ENCODE assay signal across 30 cellular contexts in the genomic region with DNA sequence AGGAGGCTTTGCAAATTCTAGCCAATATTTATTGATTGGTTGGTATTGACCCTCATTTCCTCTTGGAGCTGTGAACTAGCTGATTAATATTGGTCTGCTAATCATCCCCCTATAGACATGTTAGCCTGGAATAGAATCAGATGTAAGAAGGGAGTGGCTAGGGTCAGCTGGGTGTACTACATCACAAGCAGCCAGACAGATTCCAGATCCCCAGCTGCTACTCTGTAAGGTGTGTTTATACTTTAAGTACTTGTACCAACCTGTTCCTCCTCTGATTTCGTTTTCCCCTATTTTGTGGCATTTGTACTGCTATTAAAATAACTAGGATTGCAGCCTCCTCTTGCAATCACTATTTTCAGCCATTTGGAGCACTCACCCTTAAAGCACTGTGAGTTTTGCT. TPM values are rescaled to one million over a fixed set of nuclear protein-coding genes. Genes with fewer than 3 reads are reported as not detected.
DNase-seq lines count a peak whose midpoint lies in the region; ATAC-seq, FAIRE-seq and TF ChIP-seq lines count a peak whose summit lies in the region.
"Had no signal": no experiment of that assay in that cellular context is flagged by ENCODE, and none has a peak within 500 bp of the region (broad histone marks: within the 10 kb centered on the region; RNA-seq: fewer than 3 reads in every experiment).

No MANE protein-coding gene starts in this region.

- RAD21 ChIA-PET in GM12878 (lab: Charles Lee; ENCODE audit: unreplicated experiment): interaction anchor here (0.9 to 5.1 kb wide), 14 partner anchors 8 to 66 kb away, joined by 3 to 44 read pairs (median 8); partner anchors contain the start of genes DTX3L, PARP14, PARP15 and PARP9

- in situ Hi-C loops in GM12878 (cut with MboI): no loop called here

- H3K36me3 ChIP-seq in GM12878 (ENCODE audit: control insufficient read depth in 2 of 2, insufficient read depth in 2 of 2, low read length in 1 of 2): peaks cover 0 to 8% of the 10 kb centered on the region in 2 experiments; a peak in 3 of 4 replicates
- H3K36me3 ChIP-seq in Karpas-422 (ENCODE audit: insufficient read depth, low read length): no peaks in the 10 kb centered on the region
- H3K36me3 ChIP-seq: HAP-1, MG63 had no signal

- FAIRE-seq in GM12891 (lab: Jason Lieb, UNC) (peak; percentile 43), GM12878 (lab: Jason Lieb, UNC) (no peak)

- H2AFZ ChIP-seq in GM12878 (ENCODE audit: control insufficient read depth, low read depth, low read length) (no peak overlapping the region), Karpas-422 (ENCODE audit: low read length) (no peak overlapping the region)

- H3K4me1 Mint-ChIP-seq in naive B cell: peaks cover 21 to 31% (median 24%) of the 10 kb centered on the region in 3 donors

- H3K4me3 Mint-ChIP-seq in naive B cell: no peak overlapping the region
- H3K4me3 Mint-ChIP-seq: CD4-positive, CD25-positive, alpha-beta regulatory T cell; HFFc6 had no signal

- H3K79me2 ChIP-seq in GM12878 (ENCODE audit: control insufficient read depth, insufficient read depth, low read length) (no peaks in the 10 kb centered on the region), Karpas-422 (ENCODE audit: low read length) (no peaks in the 10 kb centered on the region)

- DNase-seq in NCI-H2171 treated with DMSO at 0.1 percent for 48 hours (lab: John Stamatoyannopoulos, UW) (peak; percentile 59), NCI-H2171 (lab: John Stamatoyannopoulos, UW) (no peak), GM12891 (ENCODE audit: insufficient read length, low spot score) (no peak), GM12878 (ENCODE audit: low read depth, low spot score) (no peak), naive B cell (no peak), hepatic stellate cell (ENCODE audit: low spot score) (no peak), Karpas-422 (no peak), head of caudate nucleus (no peak)
- DNase-seq: 8988T; ACHN; CD4-positive, CD25-positive, alpha-beta regulatory T cell; DMS53; GOT3; HFFc6; KBM-7; MG63; NCI-H1105 treated with DMSO at 0.1 percent for 48 hours; NCI-H146; NCI-H1930; NCI-H2107; NCI-H446 treated with DMSO at 0.1 percent for 48 hours; NCI-H69; NK-92 treated with Interleukin-12 subunit alpha and Interleukin-12 subunit beta, amount 100 ng/mL, for 24 hours; SHP77 treated with DMSO at 0.1 percent for 48 hours had no signal

- H3K4me3 ChIP-seq in GM12878 (no peak overlapping the region), Karpas-422 (ENCODE audit: low read length) (no peak overlapping the region)
- H3K4me3 ChIP-seq: BLaER1, HAP-1, MG63, SK-N-MC had no signal

- no peak overlapping the region for H3K9ac ChIP-seq in GM12878 (ENCODE audit: control insufficient read depth, insufficient read depth, low read length)
- no peak overlapping the region for H3K9ac ChIP-seq in Karpas-422 (ENCODE audit: low read length)
- H3K9ac ChIP-seq: BLaER1 had no signal

- BruUV-seq in GM12878 (replicated peaks; lab: Mats Ljungman, UMichigan): no TSS peak

- SMC1A ChIA-PET in GM12878 (lab: Charles Lee; ENCODE audit: uncharacterized antibody, unreplicated experiment): interaction anchor here (0.6 to 8.0 kb wide), 16 partner anchors 8 to 1080 kb away, joined by 3 to 65 read pairs (median 6); partner anchors contain the start of genes DTX3L, PARP14, PARP15 and PARP9

- TF ChIP-seq POLR2A in GM12891 (IDR thresholded peaks at IDR 0.05; ENCODE audit: low read depth, low read length) (no peak), GM12878 (IDR thresholded peaks at IDR 0.05; ENCODE audit: low read depth, low read length) (no peak)

- H3K9me3 Mint-ChIP-seq in naive B cell: peaks cover 0 to 2% (median 0%) of the 10 kb centered on the region in 7 donors
- H3K9me3 Mint-ChIP-seq: CD4-positive, CD25-positive, alpha-beta regulatory T cell; HFFc6 had no signal

- ATAC-seq in GM12878 (peak; percentile 60), naive B cell (ENCODE audit: low read depth in 2 of 2) (no peak)
- ATAC-seq: Panc1 had no signal

- no peak for TF ChIP-seq EP300 in GM12878 (IDR thresholded peaks at IDR 0.05; ENCODE audit: borderline replicate concordance in 1 of 2, control insufficient read depth in 1 of 2, low read depth in 2 of 2, low read length in 2 of 2)

- H3K27ac ChIP-seq in GM12878 (ENCODE audit: control insufficient read depth, insufficient read depth): peak overlapping the region; percentile 29; the same call in 1 of the 2 replicates
- H3K27ac ChIP-seq in Karpas-422 (ENCODE audit: low read length): no peak overlapping the region
- H3K27ac ChIP-seq: BLaER1, RWPE1, SK-N-MC had no signal

- peak overlapping the region in 5 of 6 donors; percentile 10 to 76 (median 72) for H3K27ac Mint-ChIP-seq in naive B cell
- H3K27ac Mint-ChIP-seq: HFFc6 had no signal

- no peaks in the 10 kb centered on the region for H3K9me2 ChIP-seq in Karpas-422 (replicated peaks; ENCODE audit: insufficient read depth, low read length)

- WGBS in GM12878 (ENCODE audit: insufficient coverage, insufficient replicate concordance, low lambda C conversion rate, missing lambda C conversion rate): 92% methylated on average over 1 of the region's 1 CpG

- TF ChIP-seq RAD21 in GM12878 (IDR thresholded peaks at IDR 0.05; ENCODE audit: insufficient read depth, low read depth, low read length): no peak

- H3K4me1 ChIP-seq in GM12878 (ENCODE audit: control insufficient read depth, insufficient read depth, low read length) (peaks cover 16% of the 10 kb centered on the region), Karpas-422 (ENCODE audit: low read length) (no peaks in the 10 kb centered on the region)

- H3K36me3 Mint-ChIP-seq in naive B cell: peaks cover 36 to 49% of the 10 kb centered on the region in 2 donors

- H3K4me2 ChIP-seq in GM12878 (ENCODE audit: control insufficient read depth, insufficient read depth) (peak overlapping the region; percentile 44), Karpas-422 (ENCODE audit: low read depth, low read length, poor library complexity, severe bottlenecking) (no peak overlapping the region)
- H3K4me2 ChIP-seq: BLaER1 had no signal

- no peaks in the 10 kb centered on the region for H3K27me3 Mint-ChIP-seq in naive B cell
- H3K27me3 Mint-ChIP-seq: CD4-positive, CD25-positive, alpha-beta regulatory T cell had no signal

- intact Hi-C loops in GM12878 (cut with micrococcal nuclease; ENCODE audit: unreplicated experiment): loop anchor here (2.0 kb wide), 1 partner anchor 16 kb away; no protein-coding TSS in a partner anchor
- intact Hi-C loops in head of caudate nucleus (cut with DNase I): no loop called here

- CTCF ChIA-PET in GM12878 (lab: Yijun Ruan, JAX): interaction anchor here (1.0 to 8.2 kb wide), 8 partner anchors 8 to 52 kb away, joined by 3 to 38 read pairs (median 6); no protein-coding TSS in a partner anchor

- no peak for TF ChIP-seq CTCF in GM12878 (IDR thresholded peaks at IDR 0.05 in 2 of 3, conservative IDR thresholded peaks at IDR 0.05 in 1 of 3; ENCODE audit: control insufficient read depth in 2 of 3, extremely low read depth in 1 of 3, insufficient read depth in 1 of 3, low read depth in 3 of 3, low read length in 3 of 3)

- POLR2A ChIA-PET in GM12878 (lab: Charles Lee): interaction anchor here (1.0 to 4.6 kb wide), 7 partner anchors 10 to 62 kb away, joined by 3 to 23 read pairs (median 4); partner anchors contain the start of genes DTX3L and PARP9

- H3K9me3 ChIP-seq in GM12878 (replicated peaks; ENCODE audit: control insufficient read depth, insufficient read depth, low read length) (no peaks in the 10 kb centered on the region), Karpas-422 (ENCODE audit: low read length) (no peaks in the 10 kb centered on the region)
- H3K9me3 ChIP-seq: BLaER1, HAP-1, MG63 had no signal

- H4K20me1 ChIP-seq in GM12878 (ENCODE audit: control insufficient read depth, insufficient read depth) (no peaks in the 10 kb centered on the region), Karpas-422 (ENCODE audit: insufficient read depth, low read depth, low read length) (no peaks in the 10 kb centered on the region)
- H4K20me1 ChIP-seq: BLaER1 had no signal

- H3K27me3 ChIP-seq in GM12878 (replicated peaks in 1 of 2; ENCODE audit: control insufficient read depth in 2 of 2, insufficient read depth in 2 of 2, low read length in 1 of 2) (no peaks in the 10 kb centered on the region), Karpas-422 (ENCODE audit: low read length) (no peaks in the 10 kb centered on the region)
- H3K27me3 ChIP-seq: BLaER1, MG63 had no signal

RNA-seq across cellular contexts. Expression of gene PARP15, which starts 49.9 kb away (rescaled TPM):
- 20.3 TPM for polyA plus RNA-seq in GM12891 (2012; ENCODE audit: low read depth, missing spikeins)
- 378 and 381 TPM in 2 replicates for total RNA-seq in GM12878 (2013; cell fraction: nucleolus; rRNA removed)
- total RNA-seq in GM12878 (2014; rRNA removed) (38.9 and 45.0 TPM in 2 replicates), GM12878 (2014; rRNA removed; fragmentation: Illumina TruSeq; extraction: Trizol) (37.2 and 41.8 TPM in 2 replicates), GM12878 (2021) (33.2 and 35.3 TPM in 2 replicates)
- polyA plus RNA-seq in GM12878 (2011; ENCODE audit: low read depth): 20.1 TPM
- polyA plus RNA-seq in GM12878 (2011; rRNA removed) (234 and 299 TPM in 2 replicates), GM12878 (2014; fragmentation: Illumina TruSeq; extraction: Trizol) (68.7 and 104 TPM in 2 replicates), GM12878 (2014; fragmentation: Nextera tagmentation; extraction: Ambion mirVana) (1 to 10 TPM; 9.0 to 9.7 TPM), GM12878 (2014; rRNA removed) (67.1 and 74.7 TPM in 2 replicates), GM12878 (2016; fragmentation: Nextera tagmentation; extraction: Ambion mirVana) (10 to 100 TPM; 17.7 to 21.1 TPM), naive B cell (ENCODE audit: low read depth in 6 of 6) (10 to 100 TPM; 10.9 to 24.4 (median 17.8) TPM)
- 89.6 and 95.6 TPM in 2 replicates for polyA plus RNA-seq in GM12878 (2011; cell fraction: cytosol; rRNA removed)
- 391 and 471 TPM in 2 replicates for polyA plus RNA-seq in GM12878 (2011; cell fraction: nucleus; rRNA removed)
- polyA plus RNA-seq in GM12878 (2012): 23.6 and 25.3 TPM in 2 replicates
- 59.2 and 75.6 TPM in 2 replicates for polyA minus RNA-seq in GM12878 (2011; rRNA and poly(A)+ RNA removed)
- 23.7 and 27.7 TPM in 2 replicates for polyA minus RNA-seq in GM12878 (2011; cell fraction: cytosol; rRNA and poly(A)+ RNA removed)
- polyA minus RNA-seq in GM12878 (2011; cell fraction: nucleus; rRNA and poly(A)+ RNA removed): 73.7 and 76.1 TPM in 2 replicates
- 27.7 and 54.3 TPM in 2 replicates for total RNA-seq in Karpas-422 (2014; rRNA removed; shearing (Covaris generic); ENCODE audit: low replicate concordance)
- total RNA-seq: G401, HFFc6 had no signal

RNA-seq across cellular contexts. Expression of gene PARP14, which starts 53.3 kb away (rescaled TPM):
- 24.6 TPM for polyA plus RNA-seq in GM12891 (2012; ENCODE audit: low read depth, missing spikeins)
- total RNA-seq in GM12878 (2013; cell fraction: nucleolus; rRNA removed): 774 and 778 TPM in 2 replicates
- total RNA-seq in GM12878 (2014; rRNA removed) (111 and 132 TPM in 2 replicates), GM12878 (2014; rRNA removed; fragmentation: Illumina TruSeq; extraction: Trizol) (140 and 143 TPM in 2 replicates), GM12878 (2021) (87.0 and 95.5 TPM in 2 replicates)
- polyA plus RNA-seq in GM12878 (2011; ENCODE audit: low read depth): 32.0 TPM
- polyA plus RNA-seq in GM12878 (2011; rRNA removed) (189 and 253 TPM in 2 replicates), GM12878 (2014; fragmentation: Illumina TruSeq; extraction: Trizol) (92.0 and 115 TPM in 2 replicates), GM12878 (2014; fragmentation: Nextera tagmentation; extraction: Ambion mirVana) (10 to 100 TPM; 21.6 to 57.0 TPM), GM12878 (2014; rRNA removed) (76.3 and 93.3 TPM in 2 replicates), GM12878 (2016; fragmentation: Nextera tagmentation; extraction: Ambion mirVana) (10 to 100 TPM; 39.8 to 44.3 TPM), naive B cell (ENCODE audit: low read depth in 6 of 6) (10 to 100 TPM in 5 of 6 donors, 1 to 10 TPM in 1; 5.9 to 45.2 (median 34.2) TPM)
- 97.7 and 115 TPM in 2 replicates for polyA plus RNA-seq in GM12878 (2011; cell fraction: cytosol; rRNA removed)
- 202 and 212 TPM in 2 replicates for polyA plus RNA-seq in GM12878 (2011; cell fraction: nucleus; rRNA removed)
- 41.3 and 41.4 TPM in 2 replicates for polyA plus RNA-seq in GM12878 (2012)
- 213 and 234 TPM in 2 replicates for polyA minus RNA-seq in GM12878 (2011; rRNA and poly(A)+ RNA removed)
- 86.9 and 96.8 TPM in 2 replicates for polyA minus RNA-seq in GM12878 (2011; cell fraction: cytosol; rRNA and poly(A)+ RNA removed)
- polyA minus RNA-seq in GM12878 (2011; cell fraction: nucleus; rRNA and poly(A)+ RNA removed): 204 and 283 TPM in 2 replicates
- 15.4 and 18.7 TPM in 2 replicates for total RNA-seq in Karpas-422 (2014; rRNA removed; shearing (Covaris generic); ENCODE audit: low replicate concordance)
